Comparison of ENCODE assay signal across 14 cellular contexts in genomic region chr4:41119867-41120295, GRCh38.
A peak's percentile ranks its signal among the peaks of the same experiment; 100 is the strongest.
DNase-seq lines count a peak whose midpoint lies in the region; ATAC-seq and TF ChIP-seq lines count a peak whose summit lies in the region.
"Had no signal": no experiment of that assay in that cellular context is flagged by ENCODE, and none has a peak within 500 bp of the region (broad histone marks: within the 10 kb centered on the region; RNA-seq: fewer than 3 reads in every experiment).

No MANE protein-coding gene starts in this region.

- DNase-seq in H9 (no peak), choroid plexus epithelial cell (ENCODE audit: low read depth) (no peak), left colon (peak in 1 of 2 donors; percentile 34), immature natural killer cell (no peak)
- no peak for DNase-seq in activated T-helper 1 cell treated with anti-CD3 and anti-CD28 coated beads, Interleukin-12 subunit alpha, Interleukin-12 subunit beta, Interleukin-2, Interleukin-4 antibody, amounts not matched to agents 30 ng/mL and 10 ng/mL and 1 ng/mL, durations not matched to agents 14 hours and 24 hours and 36 hours (ENCODE audit: low spot score)
- DNase-seq: activated CD4-positive, alpha-beta T cell treated with anti-CD3 and anti-CD28 coated beads, Interleukin-2, amount 10 ng/mL, durations not matched to agents 7 days and 5 days; activated effector memory CD4-positive, alpha-beta T cell treated with anti-CD3 and anti-CD28 coated beads, Interleukin-2, amount 50 U/mL, for 16 hours; KG1; NCI-H2029 treated with DMSO at 0.1 percent for 48 hours; T-helper 17 cell had no signal

- no peak overlapping the region for H3K14ac ChIP-seq in H9 (ENCODE audit: insufficient read depth, low read length)

- H3K27me3 ChIP-seq in H9 (ENCODE audit: insufficient read depth, low read length) (no peaks in the 10 kb centered on the region), skeletal muscle tissue (ENCODE audit: control insufficient read depth in 3 of 3, insufficient read depth in 3 of 3, low read length in 3 of 3) (no peaks in the 10 kb centered on the region)

- H3K18ac ChIP-seq in H9 (ENCODE audit: insufficient read length, low read depth, low read length) = no peak overlapping the region

- no peak overlapping the region for H4K5ac ChIP-seq in H9 (ENCODE audit: insufficient read length, low read depth, low read length)

- H3K27ac Mint-ChIP-seq in H9 (peak overlapping the region; percentile 12 to 76 (median 50); a peak in 5 of 7 replicates), immature natural killer cell (no peak overlapping the region)
- H3K27ac Mint-ChIP-seq in activated T-helper 1 cell treated with anti-CD3 and anti-CD28 coated beads, Interleukin-12 subunit alpha, Interleukin-12 subunit beta, Interleukin-2, Interleukin-4 antibody, amounts not matched to agents 30 ng/mL and 10 ng/mL and 1 ng/mL, durations not matched to agents 14 hours and 24 hours and 36 hours = no peak overlapping the region
- H3K27ac Mint-ChIP-seq: activated CD4-positive, alpha-beta T cell treated with anti-CD3 and anti-CD28 coated beads, Interleukin-2, amount 10 ng/mL, durations not matched to agents 7 days and 5 days; T-helper 17 cell had no signal

- no peak overlapping the region for H2BK20ac ChIP-seq in H9 (ENCODE audit: low read depth, low read length, poor library complexity, severe bottlenecking)

- H3K79me2 ChIP-seq in H9 (ENCODE audit: insufficient read depth, low read length) = no peaks in the 10 kb centered on the region

- H3K4me3 Mint-ChIP-seq in H9 (no peak overlapping the region), immature natural killer cell (no peak overlapping the region)
- no peak overlapping the region for H3K4me3 Mint-ChIP-seq in activated T-helper 1 cell treated with anti-CD3 and anti-CD28 coated beads, Interleukin-12 subunit alpha, Interleukin-12 subunit beta, Interleukin-2, Interleukin-4 antibody, amounts not matched to agents 30 ng/mL and 10 ng/mL and 1 ng/mL, durations not matched to agents 14 hours and 24 hours and 36 hours
- H3K4me3 Mint-ChIP-seq: activated CD4-positive, alpha-beta T cell treated with anti-CD3 and anti-CD28 coated beads, Interleukin-2, amount 10 ng/mL, durations not matched to agents 7 days and 5 days; central memory CD8-positive, alpha-beta T cell; T-helper 17 cell had no signal

- H3K56ac ChIP-seq in H9 (ENCODE audit: insufficient read length, low read depth, low read length) = no peak overlapping the region

- H3K36me3 Mint-ChIP-seq in H9 (ENCODE audit: insufficient read depth in 1 of 3, low read depth in 3 of 3) = peaks cover 1 to 11% (median 8%) of the 10 kb centered on the region in 3 experiments
- H3K36me3 Mint-ChIP-seq in activated T-helper 1 cell treated with anti-CD3 and anti-CD28 coated beads, Interleukin-12 subunit alpha, Interleukin-12 subunit beta, Interleukin-2, Interleukin-4 antibody, amounts not matched to agents 30 ng/mL and 10 ng/mL and 1 ng/mL, durations not matched to agents 14 hours and 24 hours and 36 hours (ENCODE audit: low read depth) = no peaks in the 10 kb centered on the region
- H3K36me3 Mint-ChIP-seq in immature natural killer cell = no peaks in the 10 kb centered on the region

- no peak overlapping the region for H3K27ac ChIP-seq in H9 (ENCODE audit: insufficient read length, low read depth, low read length)
- H3K27ac ChIP-seq in skeletal muscle tissue (ENCODE audit: low read depth, low read length) = no peak overlapping the region

- WGBS in H9 (ENCODE audit: extremely low coverage, insufficient read length, low lambda C conversion rate) = no CpG with 5 or more reads among the region's 5 CpGs

- H2BK15ac ChIP-seq in H9 (ENCODE audit: low read depth, low read length) = no peak overlapping the region

- H2AFZ ChIP-seq in H9 (ENCODE audit: low read length) = no peak overlapping the region

- no peaks in the 10 kb centered on the region for H4K20me1 ChIP-seq in H9 (ENCODE audit: control insufficient read depth, insufficient read depth, insufficient read length)

- no peak overlapping the region for H3K9ac ChIP-seq in H9 (ENCODE audit: extremely low read depth, insufficient read length, low read length)
- peak overlapping the region in 2 of 3 donors; percentile 8 to 40 for H3K9ac ChIP-seq in skeletal muscle tissue (ENCODE audit: low read depth in 1 of 3, low read length in 3 of 3)

- no peak overlapping the region for H4K91ac ChIP-seq in H9 (ENCODE audit: insufficient read length, low read depth, low read length)

- ATAC-seq in left colon (peak; percentile 74), GM21786 (IDR thresholded peaks at IDR 0.05; ENCODE audit: unreplicated experiment) (no peak), GM21381 (IDR thresholded peaks at IDR 0.05; ENCODE audit: unreplicated experiment) (no peak)
- ATAC-seq: T-helper 17 cell had no signal

- no peak overlapping the region for H3K4ac ChIP-seq in H9 (ENCODE audit: low read depth, low read length)

- H3K23me2 ChIP-seq in H9 (ENCODE audit: insufficient read length, low read depth, low read length, poor library complexity, severe bottlenecking) = no peaks in the 10 kb centered on the region

- no peak overlapping the region for H3T11ph ChIP-seq in H9 (ENCODE audit: low read length)

- H4K8ac ChIP-seq in H9 (replicated peaks; ENCODE audit: insufficient read length, low read depth, low read length) = no peak overlapping the region

- H3K79me1 ChIP-seq in H9 (ENCODE audit: insufficient read depth, low read depth, low read length, poor library complexity, severe bottlenecking) = no peaks in the 10 kb centered on the region

- peaks cover 27 to 28% of the 10 kb centered on the region in 2 experiments for H3K4me1 Mint-ChIP-seq in H9
- H3K4me1 Mint-ChIP-seq in activated T-helper 1 cell treated with anti-CD3 and anti-CD28 coated beads, Interleukin-12 subunit alpha, Interleukin-12 subunit beta, Interleukin-2, Interleukin-4 antibody, amounts not matched to agents 30 ng/mL and 10 ng/mL and 1 ng/mL, durations not matched to agents 14 hours and 24 hours and 36 hours (ENCODE audit: low read depth) = no peaks in the 10 kb centered on the region
- no peaks in the 10 kb centered on the region for H3K4me1 Mint-ChIP-seq in immature natural killer cell
- H3K4me1 Mint-ChIP-seq: activated CD4-positive, alpha-beta T cell treated with anti-CD3 and anti-CD28 coated beads, Interleukin-2, amount 10 ng/mL, durations not matched to agents 7 days and 5 days; central memory CD8-positive, alpha-beta T cell had no signal

- peaks cover 3% of the 10 kb centered on the region for H3K4me1 ChIP-seq in H9 (ENCODE audit: insufficient read depth, low read length)
- peaks cover 6 to 13% (median 9%) of the 10 kb centered on the region in 3 donors for H3K4me1 ChIP-seq in skeletal muscle tissue (ENCODE audit: control insufficient read depth in 3 of 3, insufficient read depth in 3 of 3, low read length in 3 of 3)

- TF ChIP-seq CTCF in H9 (conservative IDR thresholded peaks at IDR 0.05) (no peak), choroid plexus epithelial cell (conservative IDR thresholded peaks at IDR 0.05; ENCODE audit: low read depth, low read length) (no peak)

- H3K36me3 ChIP-seq in skeletal muscle tissue (ENCODE audit: control insufficient read depth in 3 of 3, insufficient read depth in 3 of 3, low read length in 3 of 3) = no peaks in the 10 kb centered on the region

- H3K23ac ChIP-seq in H9 (ENCODE audit: insufficient read length, low read depth, low read length) = no peak overlapping the region

- intact Hi-C loops in left colon (cut with DNase I, micrococcal nuclease) = no loop called here
- intact Hi-C loops in activated T-helper 1 cell treated with anti-CD3 and anti-CD28 coated beads, Interleukin-12 subunit alpha, Interleukin-12 subunit beta, Interleukin-2, Interleukin-4 antibody, amounts not matched to agents 30 ng/mL and 10 ng/mL and 1 ng/mL, durations not matched to agents 14 hours and 24 hours and 36 hours (cut with micrococcal nuclease) = no loop called here

- H2AK5ac ChIP-seq in H9 (ENCODE audit: insufficient read length, low read length) = no peak overlapping the region

- no peak overlapping the region for H2BK5ac ChIP-seq in H9 (ENCODE audit: insufficient read length, low read length)

- H3K9me3 Mint-ChIP-seq in H9 = peaks cover 9 to 10% of the 10 kb centered on the region in 2 experiments
- peaks cover 6% of the 10 kb centered on the region for H3K9me3 Mint-ChIP-seq in activated T-helper 1 cell treated with anti-CD3 and anti-CD28 coated beads, Interleukin-12 subunit alpha, Interleukin-12 subunit beta, Interleukin-2, Interleukin-4 antibody, amounts not matched to agents 30 ng/mL and 10 ng/mL and 1 ng/mL, durations not matched to agents 14 hours and 24 hours and 36 hours
- peaks cover 0 to 6% (median under 1%) of the 10 kb centered on the region in 6 donors for H3K9me3 Mint-ChIP-seq in immature natural killer cell
- H3K9me3 Mint-ChIP-seq: activated CD4-positive, alpha-beta T cell treated with anti-CD3 and anti-CD28 coated beads, Interleukin-2, amount 10 ng/mL, durations not matched to agents 7 days and 5 days; central memory CD8-positive, alpha-beta T cell had no signal

- H3K4me3 ChIP-seq in choroid plexus epithelial cell (ENCODE audit: low read depth, low read length) (peak overlapping the region; percentile 5), skeletal muscle tissue (ENCODE audit: low read length in 3 of 3) (peak overlapping the region in 2 of 3 donors; percentile 22 to 25)

- no peak overlapping the region for H2BK12ac ChIP-seq in H9 (ENCODE audit: insufficient read length, low read depth, low read length)

- H3K4me2 ChIP-seq in H9 (ENCODE audit: insufficient read depth, insufficient read length, low read length) = no peak overlapping the region

- no peak overlapping the region for H2BK120ac ChIP-seq in H9 (ENCODE audit: low read depth, low read length, poor library complexity, severe bottlenecking)

- H3K27me3 Mint-ChIP-seq in H9 (ENCODE audit: low read depth) = no peaks in the 10 kb centered on the region
- H3K27me3 Mint-ChIP-seq in activated T-helper 1 cell treated with anti-CD3 and anti-CD28 coated beads, Interleukin-12 subunit alpha, Interleukin-12 subunit beta, Interleukin-2, Interleukin-4 antibody, amounts not matched to agents 30 ng/mL and 10 ng/mL and 1 ng/mL, durations not matched to agents 14 hours and 24 hours and 36 hours (ENCODE audit: insufficient read depth) = no peaks in the 10 kb centered on the region
- H3K27me3 Mint-ChIP-seq in immature natural killer cell (ENCODE audit: low read depth in 3 of 3) = peaks cover 5 to 10% (median 6%) of the 10 kb centered on the region in 3 donors
- H3K27me3 Mint-ChIP-seq: activated CD4-positive, alpha-beta T cell treated with anti-CD3 and anti-CD28 coated beads, Interleukin-2, amount 10 ng/mL, durations not matched to agents 7 days and 5 days; central memory CD8-positive, alpha-beta T cell; T-helper 17 cell had no signal

- H3K9me3 ChIP-seq in H9 (ENCODE audit: control insufficient read depth, low read depth, low read length) (no peaks in the 10 kb centered on the region), skeletal muscle tissue (ENCODE audit: control insufficient read depth in 3 of 3, low read length in 3 of 3) (no peaks in the 10 kb centered on the region)

Comparison
In these comparisons a context has a peak if more than half of its experiments do, and no peak if none do; other contexts are left out.
1. H3K27ac Mint-ChIP-seq: peak in H9 (3 of 3); none in activated T-helper 1 cell treated with anti-CD3 and anti-CD28 coated beads, Interleukin-12 subunit alpha, Interleukin-12 subunit beta, Interleukin-2, Interleukin-4 antibody, amounts not matched to agents 30 ng/mL and 10 ng/mL and 1 ng/mL, durations not matched to agents 14 hours and 24 hours and 36 hours (single experiment) and immature natural killer cell (0 of 6).